ENCODE assay signal across 10 cellular contexts in genomic region chr3:134462236-134463059, GRCh38. TPM values are rescaled to one million over a fixed set of nuclear protein-coding genes. Genes with fewer than 3 reads are reported as not detected.
DNase-seq lines count a peak whose midpoint lies in the region; ATAC-seq, FAIRE-seq and TF ChIP-seq lines count a peak whose summit lies in the region.
"Had no signal": no experiment of that assay in that cellular context is flagged by ENCODE, and none has a peak within 500 bp of the region (broad histone marks: within the 10 kb centered on the region; RNA-seq: fewer than 3 reads in every experiment).

No MANE protein-coding gene starts in this region.

- H3K36me3 ChIP-seq in trophoblast cell (ENCODE audit: control insufficient read depth in 1 of 2, insufficient read depth in 2 of 2, low read length in 2 of 2) (no peaks in the 10 kb centered on the region), Karpas-422 (ENCODE audit: insufficient read depth, low read length) (no peaks in the 10 kb centered on the region)
- H3K36me3 ChIP-seq: BLaER1 treated with 17β-estradiol and CSF1 and Interleukin-3, amounts not matched to agents 10 nM and 100 nM had no signal

- H3K9me2 ChIP-seq in Karpas-422 (replicated peaks; ENCODE audit: insufficient read depth, low read length): no peaks in the 10 kb centered on the region

- H3K9me3 ChIP-seq in trophoblast cell (ENCODE audit: insufficient read depth, low read depth, low read length) (no peaks in the 10 kb centered on the region), Karpas-422 (ENCODE audit: low read length) (no peaks in the 10 kb centered on the region)
- H3K9me3 ChIP-seq: BLaER1 treated with 17β-estradiol and CSF1 and Interleukin-3, amounts not matched to agents 10 nM and 100 nM had no signal

- no peaks in the 10 kb centered on the region for H4K20me1 ChIP-seq in Karpas-422 (ENCODE audit: insufficient read depth, low read depth, low read length)
- H4K20me1 ChIP-seq: BLaER1 treated with 17β-estradiol and CSF1 and Interleukin-3, amounts not matched to agents 10 nM and 100 nM had no signal

- ATAC-seq in GM21737 (IDR thresholded peaks at IDR 0.05; ENCODE audit: unreplicated experiment): no peak

- no peak overlapping the region for H3K23ac ChIP-seq in trophoblast cell (ENCODE audit: low read length)

- H3K79me2 ChIP-seq in trophoblast cell (ENCODE audit: control insufficient read depth, insufficient read depth, low read length, poor library complexity) (peaks cover 2% of the 10 kb centered on the region), Karpas-422 (ENCODE audit: low read length) (no peaks in the 10 kb centered on the region)

- FAIRE-seq in RCC 7860 (lab: Jason Lieb, UNC): no peak

- H2BK12ac ChIP-seq in trophoblast cell (ENCODE audit: low read length): peak overlapping the region; percentile 59

- no CpG with 5 or more reads among the region's 10 CpGs for WGBS in trophoblast cell (ENCODE audit: extremely low coverage, insufficient coverage, insufficient read length)

- peak overlapping the region; percentile 32 for H3K14ac ChIP-seq in trophoblast cell (ENCODE audit: low read length)

- no peak overlapping the region for H4K12ac ChIP-seq in trophoblast cell (ENCODE audit: low read depth, low read length)

- peak overlapping the region; percentile 97 for H4K91ac ChIP-seq in trophoblast cell (ENCODE audit: low read depth, low read length)

- H2AFZ ChIP-seq in trophoblast cell (ENCODE audit: insufficient read depth, low read length, poor library complexity): peak overlapping the region; percentile 54
- H2AFZ ChIP-seq in Karpas-422 (ENCODE audit: low read length): no peak overlapping the region

- H3K18ac ChIP-seq in trophoblast cell (ENCODE audit: low read length): no peak overlapping the region

- H2BK5ac ChIP-seq in trophoblast cell (ENCODE audit: low read depth, low read length, poor library complexity): peak overlapping the region; percentile 88

- DNase-seq in AG09309 (ENCODE audit: low read depth): peak; percentile 86
- DNase-seq in fibroblast of villous mesenchyme (ENCODE audit: low read depth): peak; percentile 82
- peak in 1 of 2 donors; percentile 73 for DNase-seq in trophoblast cell
- DNase-seq in NCI-H128 (lab: John Stamatoyannopoulos, UW; ENCODE audit: unreplicated experiment): no peak
- no peak for DNase-seq in Karpas-422
- DNase-seq in RCC 7860 (ENCODE audit: low spot score): no peak
- DNase-seq: NCI-H1417 had no signal

- peaks cover 17 to 18% of the 10 kb centered on the region in 2 experiments for H3K4me1 ChIP-seq in trophoblast cell (ENCODE audit: control insufficient read depth in 1 of 2, insufficient read depth in 2 of 2, low read length in 2 of 2)
- H3K4me1 ChIP-seq in Karpas-422 (ENCODE audit: low read length): no peaks in the 10 kb centered on the region

- H2AK5ac ChIP-seq in trophoblast cell (ENCODE audit: low read length): no peak overlapping the region

- peak overlapping the region; percentile 49 for H3K4me2 ChIP-seq in trophoblast cell (ENCODE audit: low read length)
- H3K4me2 ChIP-seq in Karpas-422 (ENCODE audit: low read depth, low read length, poor library complexity, severe bottlenecking): no peak overlapping the region
- H3K4me2 ChIP-seq: BLaER1 treated with 17β-estradiol and CSF1 and Interleukin-3, amounts not matched to agents 10 nM and 100 nM had no signal

- peak overlapping the region; percentile 36 for H3K4ac ChIP-seq in trophoblast cell (ENCODE audit: low read depth, low read length)

- H3K27ac ChIP-seq in trophoblast cell (ENCODE audit: low read depth, low read length) (peak overlapping the region; percentile 72), Karpas-422 (ENCODE audit: low read length) (no peak overlapping the region)
- H3K27ac ChIP-seq: BLaER1 treated with 17β-estradiol and CSF1 and Interleukin-3, amounts not matched to agents 10 nM and 100 nM had no signal

- peak overlapping the region; percentile 64 for H4K8ac ChIP-seq in trophoblast cell (ENCODE audit: low read depth, low read length)

- H3K79me1 ChIP-seq in trophoblast cell (ENCODE audit: low read length): peaks cover 17% of the 10 kb centered on the region

- no peak overlapping the region; the same call in 1 of the 2 replicates for H3K4me3 ChIP-seq in AG09309 (ENCODE audit: control insufficient read depth, low read depth, low read length)
- peak overlapping the region; percentile 15; the same call in 1 of the 2 replicates for H3K4me3 ChIP-seq in WI38 (ENCODE audit: low read depth, low read length)
- no peak overlapping the region for H3K4me3 ChIP-seq in fibroblast of villous mesenchyme (ENCODE audit: low read depth, low read length)
- no peak overlapping the region for H3K4me3 ChIP-seq in trophoblast cell (ENCODE audit: low read depth, low read length)
- no peak overlapping the region for H3K4me3 ChIP-seq in Karpas-422 (ENCODE audit: low read length)
- H3K4me3 ChIP-seq: BLaER1 treated with 17β-estradiol and CSF1 and Interleukin-3, amounts not matched to agents 10 nM and 100 nM had no signal

- H3K9ac ChIP-seq in trophoblast cell (ENCODE audit: low read length) (no peak overlapping the region), Karpas-422 (ENCODE audit: low read length) (no peak overlapping the region)
- H3K9ac ChIP-seq: BLaER1 treated with 17β-estradiol and CSF1 and Interleukin-3, amounts not matched to agents 10 nM and 100 nM had no signal

- TF ChIP-seq CTCF in AG09309 (IDR thresholded peaks at IDR 0.05; ENCODE audit: control insufficient read depth, insufficient read depth, low read depth, low read length, missing control alignments): no peak
- TF ChIP-seq CTCF in WI38 (IDR thresholded peaks at IDR 0.05; ENCODE audit: low read depth, low read length): no peak
- no peak for TF ChIP-seq CTCF in fibroblast of villous mesenchyme (IDR thresholded peaks at IDR 0.05; ENCODE audit: insufficient read depth, low read depth, low read length)

- peak overlapping the region; percentile 82 for H2BK120ac ChIP-seq in trophoblast cell (ENCODE audit: insufficient read depth, low read length, poor library complexity)

- H3K27me3 ChIP-seq in trophoblast cell (ENCODE audit: insufficient read depth, low read length) (no peaks in the 10 kb centered on the region), Karpas-422 (ENCODE audit: low read length) (no peaks in the 10 kb centered on the region)
- H3K27me3 ChIP-seq: BLaER1 treated with 17β-estradiol and CSF1 and Interleukin-3, amounts not matched to agents 10 nM and 100 nM had no signal

RNA-seq across cellular contexts. Expression of gene ANAPC13, which starts 23.3 kb away (rescaled TPM):
- total RNA-seq in fibroblast of villous mesenchyme: 57.0 and 95.9 TPM in 2 replicates
- polyA plus RNA-seq in trophoblast cell (2013): 33.6 and 35.5 TPM in 2 replicates
- total RNA-seq in Karpas-422 (2014; rRNA removed; shearing (Covaris generic); ENCODE audit: low replicate concordance): 39.8 and 47.3 TPM in 2 replicates

RNA-seq across cellular contexts. Expression of gene CEP63, which starts 23.4 kb away (rescaled TPM):
- 13.8 and 21.9 TPM in 2 replicates for total RNA-seq in fibroblast of villous mesenchyme
- 22.4 and 24.0 TPM in 2 replicates for polyA plus RNA-seq in trophoblast cell (2013)
- total RNA-seq in Karpas-422 (2014; rRNA removed; shearing (Covaris generic); ENCODE audit: low replicate concordance): 10.7 and 78.7 TPM in 2 replicates

Comparison
In these comparisons a context has a peak if more than half of its experiments do, and no peak if none do; other contexts are left out.
1. DNase-seq: peak in AG09309 (single experiment) and fibroblast of villous mesenchyme (single experiment); none in NCI-H128 (single experiment), Karpas-422 (single experiment) and RCC 7860 (single experiment).